ENCODE assay signal across 14 cellular contexts in genomic region chr4:184371390-184371787, GRCh38.
"Had no signal": no experiment of that assay in that cellular context is flagged by ENCODE, and none has a peak within 500 bp of the region (broad histone marks: within the 10 kb centered on the region; RNA-seq: fewer than 3 reads in every experiment).

No MANE protein-coding gene starts in this region.

- H3K4me1 ChIP-seq: left ventricle myocardium inferior, tibial artery, uterus had no signal

- H3K9me3 Mint-ChIP-seq: activated naive CD4-positive, alpha-beta T cell treated with anti-CD3 and anti-CD28 coated beads, Interleukin-2, amount 50 U/mL, for 24 hours; natural killer cell; stimulated activated effector memory CD8-positive, alpha-beta T cell treated with anti-CD3 and anti-CD28 coated beads, Interleukin-12 subunit alpha, Interleukin-12 subunit beta, amount 100 ng/mL, for 72 hours had no signal

- H3K27ac Mint-ChIP-seq: activated B cell treated with CpG ODN at 0.5 μM for 24 hours; activated CD8-positive, alpha-beta T cell treated with anti-CD3 and anti-CD28 coated beads, Interleukin-2, amount 10 ng/mL, durations not matched to agents 7 days and 5 days; activated naive CD4-positive, alpha-beta T cell treated with anti-CD3 and anti-CD28 coated beads, Interleukin-2, amount 50 U/mL, for 24 hours; memory B cell; natural killer cell; stimulated activated effector memory CD8-positive, alpha-beta T cell treated with anti-CD3 and anti-CD28 coated beads, Interleukin-12 subunit alpha, Interleukin-12 subunit beta, amount 100 ng/mL, for 72 hours had no signal

- H3K27ac ChIP-seq: left ventricle myocardium inferior, tibial artery, uterus had no signal

- H3K36me3 Mint-ChIP-seq: natural killer cell; stimulated activated effector memory CD8-positive, alpha-beta T cell treated with anti-CD3 and anti-CD28 coated beads, Interleukin-12 subunit alpha, Interleukin-12 subunit beta, amount 100 ng/mL, for 72 hours had no signal

- H3K27me3 Mint-ChIP-seq: activated B cell treated with CpG ODN at 0.5 μM for 24 hours; activated naive CD4-positive, alpha-beta T cell treated with anti-CD3 and anti-CD28 coated beads, Interleukin-2, amount 50 U/mL, for 24 hours; memory B cell had no signal

- H3K27me3 ChIP-seq: tibial artery, uterus had no signal

- ATAC-seq: activated CD8-positive, alpha-beta T cell treated with anti-CD3 and anti-CD28 coated beads, Interleukin-2, amount 10 ng/mL, durations not matched to agents 7 days and 5 days; esophagus mucosa; natural killer cell; stimulated activated effector memory CD8-positive, alpha-beta T cell treated with anti-CD3 and anti-CD28 coated beads, Interleukin-12 subunit alpha, Interleukin-12 subunit beta, amount 100 ng/mL, for 72 hours had no signal

- DNase-seq: activated B cell treated with CpG ODN at 0.5 μM for 24 hours; activated CD4-positive, alpha-beta T cell treated with anti-CD3 and anti-CD28 coated beads for 48 hours; activated CD8-positive, alpha-beta memory T cell treated with anti-CD3 and anti-CD28 coated beads, Interleukin-2, amount 50 U/mL, for 4 hours; activated CD8-positive, alpha-beta T cell treated with anti-CD3 and anti-CD28 coated beads, Interleukin-2, amount 10 ng/mL, durations not matched to agents 7 days and 5 days; activated effector memory CD4-positive, alpha-beta T cell treated with anti-CD3 and anti-CD28 coated beads, Interleukin-2, amount 50 U/mL, for 16 hours; hippocampal formation; left ventricle myocardium inferior; natural killer cell; tibial artery; uterus had no signal

- H3K4me1 Mint-ChIP-seq: activated naive CD4-positive, alpha-beta T cell treated with anti-CD3 and anti-CD28 coated beads, Interleukin-2, amount 50 U/mL, for 24 hours had no signal

- H3K36me3 ChIP-seq: left ventricle myocardium inferior, tibial artery, uterus had no signal

- H3K9me3 ChIP-seq: left ventricle myocardium inferior, tibial artery, uterus had no signal

- H3K4me3 Mint-ChIP-seq: activated B cell treated with CpG ODN at 0.5 μM for 24 hours; activated CD8-positive, alpha-beta T cell treated with anti-CD3 and anti-CD28 coated beads, Interleukin-2, amount 10 ng/mL, durations not matched to agents 7 days and 5 days; activated naive CD4-positive, alpha-beta T cell treated with anti-CD3 and anti-CD28 coated beads, Interleukin-2, amount 50 U/mL, for 24 hours; memory B cell; natural killer cell; stimulated activated effector memory CD8-positive, alpha-beta T cell treated with anti-CD3 and anti-CD28 coated beads, Interleukin-12 subunit alpha, Interleukin-12 subunit beta, amount 100 ng/mL, for 72 hours had no signal

- H3K4me3 ChIP-seq: left ventricle myocardium inferior, tibial artery, uterus had no signal
